In genomic region chr3:41026394-41027177, GRCh38 we compare ENCODE assay signal across 1 cellular context.
TF ChIP-seq lines count a peak whose summit lies in the region.

No MANE protein-coding gene starts in this region.

TF ChIP-seq in K562, 482 proteins besides CTCF, POLR2A, EP300 and RAD21 (continued from another document and continues in another):
- TF ChIP-seq GABPB1 (CRISPR knock-in tag; IDR thresholded peaks at IDR 0.05) (no peak), TEAD4 (IDR thresholded peaks at IDR 0.05; ENCODE audit: low read length) (peak; percentile 48), TEAD4 (CRISPR knock-in tag; IDR thresholded peaks at IDR 0.05; ENCODE audit: borderline replicate concordance) (no peak), FOSL1 (tag; conservative IDR thresholded peaks at IDR 0.05) (peak; percentile 76), HLTF (IDR thresholded peaks at IDR 0.05) (no peak), TSC22D4 (tag; IDR thresholded peaks at IDR 0.05) (no peak), KLF1 (tag; IDR thresholded peaks at IDR 0.05) (no peak), ATF2 (CRISPR knock-in tag; IDR thresholded peaks at IDR 0.05) (no peak), RBM34 (IDR thresholded peaks at IDR 0.05; ENCODE audit: borderline replicate concordance, insufficient read depth, low read length) (no peak), RFX5 (IDR thresholded peaks at IDR 0.05; ENCODE audit: low read depth, low read length) (0 out of 2 replicates have a peak, but pooled peaks have one; percentile 20), ZNF695 (CRISPR knock-in tag; IDR thresholded peaks at IDR 0.05) (no peak), ELF1 (tag; IDR thresholded peaks at IDR 0.05) (no peak), CREBBP (IDR thresholded peaks at IDR 0.05; ENCODE audit: low read depth, low read length) (no peak), ESRRA (IDR thresholded peaks at IDR 0.05; ENCODE audit: borderline replicate concordance, low read depth) (peak; percentile 62), ZBTB11 (CRISPR knock-in tag; IDR thresholded peaks at IDR 0.05) (peak in 1 of 3 experiments; percentile 65; a peak in 2 of 6 replicates), NBN (IDR thresholded peaks at IDR 0.05; ENCODE audit: low read depth) (peak; percentile 33; the same call in 1 of the 2 replicates), ZNF165 (CRISPR knock-in tag; IDR thresholded peaks at IDR 0.05; ENCODE audit: borderline replicate concordance) (no peak), NR2C2 (CRISPR knock-in tag; IDR thresholded peaks at IDR 0.05) (no peak), NR2C2 (tag; IDR thresholded peaks at IDR 0.05) (peak; percentile 90), MCM7 (IDR thresholded peaks at IDR 0.05) (no peak), DNMT1 (IDR thresholded peaks at IDR 0.05) (no peak), RNF2 (IDR thresholded peaks at IDR 0.05) (no peak), FOXP4 (CRISPR knock-in tag; IDR thresholded peaks at IDR 0.05; ENCODE audit: borderline replicate concordance) (no peak), ZNF324 (CRISPR knock-in tag; IDR thresholded peaks at IDR 0.05) (no peak), E2F5 (CRISPR knock-in tag; IDR thresholded peaks at IDR 0.05) (no peak), MCM5 (IDR thresholded peaks at IDR 0.05; ENCODE audit: low read depth) (no peak), ZNF76 (CRISPR knock-in tag; IDR thresholded peaks at IDR 0.05; ENCODE audit: borderline replicate concordance) (no peak), ZBTB1 (CRISPR knock-in tag; IDR thresholded peaks at IDR 0.05; ENCODE audit: borderline replicate concordance, low read depth) (no peak), SMARCA4 (IDR thresholded peaks at IDR 0.05) (peak; percentile 72), U2AF1 (optimal IDR thresholded peaks at IDR 0.05; ENCODE audit: low read depth, low read length) (no peak), ELF4 (CRISPR knock-in tag; IDR thresholded peaks at IDR 0.05) (0 out of 2 replicates have a peak, but pooled peaks have one; percentile 68), CHD4 (IDR thresholded peaks at IDR 0.05; ENCODE audit: insufficient read depth, insufficient replicate concordance, low read depth, low read length, poor library complexity, severe bottlenecking) (no peak), PRMT5 (CRISPR knock-in tag; IDR thresholded peaks at IDR 0.05) (no peak), ZNF3 (CRISPR knock-in tag; IDR thresholded peaks at IDR 0.05) (no peak), FOXP1 (CRISPR knock-in tag; IDR thresholded peaks at IDR 0.05) (no peak), ZBTB17 (CRISPR knock-in tag; IDR thresholded peaks at IDR 0.05) (no peak; the same call in 1 of the 2 replicates), TAF1 (IDR thresholded peaks at IDR 0.05; ENCODE audit: control insufficient read depth, extremely low read depth, insufficient read depth, low read length, severe bottlenecking) (no peak)
- TF ChIP-seq, protein P1, sequence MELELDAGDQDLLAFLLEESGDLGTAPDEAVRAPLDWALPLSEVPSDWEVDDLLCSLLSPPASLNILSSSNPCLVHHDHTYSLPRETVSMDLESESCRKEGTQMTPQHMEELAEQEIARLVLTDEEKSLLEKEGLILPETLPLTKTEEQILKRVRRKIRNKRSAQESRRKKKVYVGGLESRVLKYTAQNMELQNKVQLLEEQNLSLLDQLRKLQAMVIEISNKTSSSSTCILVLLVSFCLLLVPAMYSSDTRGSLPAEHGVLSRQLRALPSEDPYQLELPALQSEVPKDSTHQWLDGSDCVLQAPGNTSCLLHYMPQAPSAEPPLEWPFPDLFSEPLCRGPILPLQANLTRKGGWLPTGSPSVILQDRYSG (tag; conservative IDR thresholded peaks at IDR 0.05; ENCODE audit: low read depth): no peak
- TF ChIP-seq, protein P2, sequence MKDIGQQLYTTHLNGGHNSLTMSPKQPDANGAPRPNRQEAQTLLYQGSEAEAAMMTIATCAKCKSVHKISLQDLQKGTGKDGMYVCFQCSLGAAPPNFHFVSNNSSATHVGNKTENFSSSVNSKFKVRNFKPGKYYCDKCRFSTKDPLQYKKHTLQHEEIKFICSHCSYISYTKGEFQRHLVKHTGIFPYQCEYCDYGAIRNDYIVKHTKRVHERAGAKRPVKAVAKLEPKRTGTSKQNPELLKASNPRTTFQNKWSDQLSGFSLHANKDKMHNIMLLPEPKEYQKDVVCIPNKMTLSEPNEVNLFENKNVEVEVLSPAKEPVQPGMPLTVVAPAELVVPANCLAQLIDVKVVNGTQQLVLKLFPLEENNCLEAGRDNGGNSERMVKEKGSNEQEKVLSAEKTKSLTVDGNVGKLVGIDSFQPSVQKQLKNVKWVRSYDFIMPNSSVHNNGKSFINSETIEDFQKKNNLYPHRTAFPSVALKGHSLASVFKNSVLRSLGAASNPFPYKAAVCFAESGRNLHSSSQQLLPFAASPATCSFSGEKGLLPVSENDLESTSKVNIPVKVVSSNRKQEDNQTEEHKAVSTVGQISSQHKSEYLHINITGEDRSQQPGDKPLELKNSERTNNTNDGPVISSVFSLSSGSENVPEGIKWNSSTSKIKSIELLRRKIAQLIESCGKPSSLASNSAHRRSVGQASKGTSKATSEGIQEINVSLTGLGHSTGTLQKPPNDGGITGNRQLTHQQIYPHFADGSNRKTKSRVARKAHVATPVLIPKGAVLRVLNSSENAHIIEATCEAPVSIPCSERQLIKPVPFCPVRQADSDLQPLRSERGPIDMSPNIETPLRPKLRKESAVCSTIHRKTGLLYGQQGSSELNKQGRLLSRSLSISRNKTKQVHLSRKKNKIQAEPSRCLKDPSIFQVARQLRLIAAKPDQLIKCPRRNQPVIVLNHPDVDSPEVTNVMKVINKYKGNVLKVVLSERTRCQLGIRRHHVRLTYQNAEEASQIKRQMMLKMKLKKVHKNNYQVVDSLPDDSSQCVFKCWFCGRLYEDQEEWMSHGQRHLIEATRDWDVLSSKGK (CRISPR knock-in tag; IDR thresholded peaks at IDR 0.05): no peak
- TF ChIP-seq, protein P3, sequence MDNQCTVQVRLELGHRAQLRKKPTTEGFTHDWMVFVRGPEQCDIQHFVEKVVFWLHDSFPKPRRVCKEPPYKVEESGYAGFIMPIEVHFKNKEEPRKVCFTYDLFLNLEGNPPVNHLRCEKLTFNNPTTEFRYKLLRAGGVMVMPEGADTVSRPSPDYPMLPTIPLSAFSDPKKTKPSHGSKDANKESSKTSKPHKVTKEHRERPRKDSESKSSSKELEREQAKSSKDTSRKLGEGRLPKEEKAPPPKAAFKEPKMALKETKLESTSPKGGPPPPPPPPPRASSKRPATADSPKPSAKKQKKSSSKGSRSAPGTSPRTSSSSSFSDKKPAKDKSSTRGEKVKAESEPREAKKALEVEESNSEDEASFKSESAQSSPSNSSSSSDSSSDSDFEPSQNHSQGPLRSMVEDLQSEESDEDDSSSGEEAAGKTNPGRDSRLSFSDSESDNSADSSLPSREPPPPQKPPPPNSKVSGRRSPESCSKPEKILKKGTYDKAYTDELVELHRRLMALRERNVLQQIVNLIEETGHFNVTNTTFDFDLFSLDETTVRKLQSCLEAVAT (IDR thresholded peaks at IDR 0.05): no peak
- TF ChIP-seq, protein P4, sequence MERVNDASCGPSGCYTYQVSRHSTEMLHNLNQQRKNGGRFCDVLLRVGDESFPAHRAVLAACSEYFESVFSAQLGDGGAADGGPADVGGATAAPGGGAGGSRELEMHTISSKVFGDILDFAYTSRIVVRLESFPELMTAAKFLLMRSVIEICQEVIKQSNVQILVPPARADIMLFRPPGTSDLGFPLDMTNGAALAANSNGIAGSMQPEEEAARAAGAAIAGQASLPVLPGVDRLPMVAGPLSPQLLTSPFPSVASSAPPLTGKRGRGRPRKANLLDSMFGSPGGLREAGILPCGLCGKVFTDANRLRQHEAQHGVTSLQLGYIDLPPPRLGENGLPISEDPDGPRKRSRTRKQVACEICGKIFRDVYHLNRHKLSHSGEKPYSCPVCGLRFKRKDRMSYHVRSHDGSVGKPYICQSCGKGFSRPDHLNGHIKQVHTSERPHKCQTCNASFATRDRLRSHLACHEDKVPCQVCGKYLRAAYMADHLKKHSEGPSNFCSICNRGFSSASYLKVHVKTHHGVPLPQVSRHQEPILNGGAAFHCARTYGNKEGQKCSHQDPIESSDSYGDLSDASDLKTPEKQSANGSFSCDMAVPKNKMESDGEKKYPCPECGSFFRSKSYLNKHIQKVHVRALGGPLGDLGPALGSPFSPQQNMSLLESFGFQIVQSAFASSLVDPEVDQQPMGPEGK (CRISPR knock-in tag; IDR thresholded peaks at IDR 0.05; ENCODE audit: borderline replicate concordance): no peak
- TF ChIP-seq, protein P5, sequence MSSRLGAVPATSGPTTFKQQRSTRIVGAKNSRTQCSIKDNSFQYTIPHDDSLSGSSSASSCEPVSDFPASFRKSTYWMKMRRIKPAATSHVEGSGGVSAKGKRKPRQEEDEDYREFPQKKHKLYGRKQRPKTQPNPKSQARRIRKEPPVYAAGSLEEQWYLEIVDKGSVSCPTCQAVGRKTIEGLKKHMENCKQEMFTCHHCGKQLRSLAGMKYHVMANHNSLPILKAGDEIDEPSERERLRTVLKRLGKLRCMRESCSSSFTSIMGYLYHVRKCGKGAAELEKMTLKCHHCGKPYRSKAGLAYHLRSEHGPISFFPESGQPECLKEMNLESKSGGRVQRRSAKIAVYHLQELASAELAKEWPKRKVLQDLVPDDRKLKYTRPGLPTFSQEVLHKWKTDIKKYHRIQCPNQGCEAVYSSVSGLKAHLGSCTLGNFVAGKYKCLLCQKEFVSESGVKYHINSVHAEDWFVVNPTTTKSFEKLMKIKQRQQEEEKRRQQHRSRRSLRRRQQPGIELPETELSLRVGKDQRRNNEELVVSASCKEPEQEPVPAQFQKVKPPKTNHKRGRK (tag; IDR thresholded peaks at IDR 0.05): peak; percentile 78; the same call in 1 of the 2 replicates
- TF ChIP-seq, protein P6, sequence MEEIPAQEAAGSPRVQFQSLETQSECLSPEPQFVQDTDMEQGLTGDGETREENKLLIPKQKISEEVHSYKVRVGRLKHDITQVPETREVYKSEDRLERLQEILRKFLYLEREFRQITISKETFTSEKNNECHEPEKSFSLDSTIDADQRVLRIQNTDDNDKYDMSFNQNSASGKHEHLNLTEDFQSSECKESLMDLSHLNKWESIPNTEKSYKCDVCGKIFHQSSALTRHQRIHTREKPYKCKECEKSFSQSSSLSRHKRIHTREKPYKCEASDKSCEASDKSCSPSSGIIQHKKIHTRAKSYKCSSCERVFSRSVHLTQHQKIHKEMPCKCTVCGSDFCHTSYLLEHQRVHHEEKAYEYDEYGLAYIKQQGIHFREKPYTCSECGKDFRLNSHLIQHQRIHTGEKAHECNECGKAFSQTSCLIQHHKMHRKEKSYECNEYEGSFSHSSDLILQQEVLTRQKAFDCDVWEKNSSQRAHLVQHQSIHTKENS (CRISPR knock-in tag; IDR thresholded peaks at IDR 0.05): no peak
